15 cellular contexts compared by ENCODE assay signal in genomic region chr5:152052470-152052869, GRCh38.
A peak's percentile ranks its signal among the peaks of the same experiment; 100 is the strongest.
DNase-seq lines count a peak whose midpoint lies in the region; ATAC-seq and TF ChIP-seq lines count a peak whose summit lies in the region.
"Had no signal": no experiment of that assay in that cellular context is flagged by ENCODE, and none has a peak within 500 bp of the region (broad histone marks: within the 10 kb centered on the region; RNA-seq: fewer than 3 reads in every experiment).

No MANE protein-coding gene starts in this region.

- H4K20me1 ChIP-seq in neural progenitor cell (ENCODE audit: low read depth) = no peaks in the 10 kb centered on the region
- H4K20me1 ChIP-seq: BLaER1 treated with 17β-estradiol and CSF1 and Interleukin-3, amounts not matched to agents 10 nM and 100 nM had no signal

- no peaks in the 10 kb centered on the region for H3K79me2 ChIP-seq in neural progenitor cell (ENCODE audit: low read depth)

- H3K4me2 ChIP-seq in neural progenitor cell = peak overlapping the region; percentile 50
- H3K4me2 ChIP-seq: BLaER1 treated with 17β-estradiol and CSF1 and Interleukin-3, amounts not matched to agents 10 nM and 100 nM had no signal

- ATAC-seq in WTC11 = peak; percentile 27
- ATAC-seq in GM18907 (IDR thresholded peaks at IDR 0.05; ENCODE audit: unreplicated experiment) = no peak

- no peak overlapping the region for H3K4me3 ChIP-seq in HUES48 (ENCODE audit: low read depth, low read length)
- peak overlapping the region; percentile 21; the same call in 1 of the 2 replicates for H3K4me3 ChIP-seq in iPS-20b (ENCODE audit: low read length)
- H3K4me3 ChIP-seq in neural progenitor cell = no peak overlapping the region
- H3K4me3 ChIP-seq: BLaER1 treated with 17β-estradiol and CSF1 and Interleukin-3, amounts not matched to agents 10 nM and 100 nM; HAP-1 had no signal

- no peak for TF ChIP-seq CTCF in WTC11 (IDR thresholded peaks at IDR 0.05)
- TF ChIP-seq CTCF in neural progenitor cell (IDR thresholded peaks at IDR 0.05) = no peak
- no peak for TF ChIP-seq CTCF in endothelial cell (IDR thresholded peaks at IDR 0.05; ENCODE audit: unreplicated experiment)

- H3K36me3 Mint-ChIP-seq in WTC11 (peaks cover 14% of the 10 kb centered on the region; the same call in 1 of the 2 replicates), neural progenitor cell (peaks cover 4% of the 10 kb centered on the region), endothelial cell (ENCODE audit: low read depth, unreplicated experiment) (no peaks in the 10 kb centered on the region)

- H3K9me3 ChIP-seq in HUES48 (ENCODE audit: control insufficient read depth, insufficient read depth, low read length) (peaks cover 3% of the 10 kb centered on the region; the same call in 1 of the 2 replicates), iPS-20b (ENCODE audit: insufficient read depth, low read depth, low read length) (peaks cover 5% of the 10 kb centered on the region; the same call in 1 of the 2 replicates), neural progenitor cell (ENCODE audit: low read depth) (no peaks in the 10 kb centered on the region)
- H3K9me3 ChIP-seq: HAP-1 had no signal

- H3K27me3 Mint-ChIP-seq in WTC11 (ENCODE audit: low read depth) (peaks cover 62% of the 10 kb centered on the region), neural progenitor cell (ENCODE audit: insufficient read depth, low read depth) (peaks cover 2% of the 10 kb centered on the region), endothelial cell (ENCODE audit: unreplicated experiment) (no peaks in the 10 kb centered on the region)

- H3K36me3 ChIP-seq in HUES48 (ENCODE audit: control insufficient read depth, insufficient read depth, low read length) = no peaks in the 10 kb centered on the region
- H3K36me3 ChIP-seq in iPS-20b (ENCODE audit: insufficient read depth, low read depth, low read length) = no peaks in the 10 kb centered on the region
- H3K36me3 ChIP-seq in neural progenitor cell = no peaks in the 10 kb centered on the region
- H3K36me3 ChIP-seq: BLaER1 treated with 17β-estradiol and CSF1 and Interleukin-3, amounts not matched to agents 10 nM and 100 nM; HAP-1 had no signal

- in situ Hi-C loops in ACHN (cut with HindIII; ENCODE audit: low pct_ligation_motif_present, low pct_unique_long_range_greater_than_20kb, low sequenced_read_pairs) = no loop called here

- no peak overlapping the region; the same call in 1 of the 2 replicates for H3K27ac Mint-ChIP-seq in WTC11
- peak overlapping the region; percentile 65 for H3K27ac Mint-ChIP-seq in neural progenitor cell
- H3K27ac Mint-ChIP-seq in endothelial cell (ENCODE audit: unreplicated experiment) = no peak overlapping the region
- H3K27ac Mint-ChIP-seq: CD4-positive, CD25-positive, alpha-beta regulatory T cell had no signal

- peaks cover 2% of the 10 kb centered on the region; the same call in 1 of the 2 replicates for H3K27me3 ChIP-seq in HUES48 (ENCODE audit: control insufficient read depth, insufficient read depth, low read length)
- H3K27me3 ChIP-seq in iPS-20b (ENCODE audit: insufficient read depth, low read length) = no peaks in the 10 kb centered on the region
- H3K27me3 ChIP-seq in neural progenitor cell = peaks cover 52% of the 10 kb centered on the region
- H3K27me3 ChIP-seq: BLaER1 treated with 17β-estradiol and CSF1 and Interleukin-3, amounts not matched to agents 10 nM and 100 nM had no signal

- H3K9me3 Mint-ChIP-seq in WTC11 (peaks cover 18% of the 10 kb centered on the region), neural progenitor cell (peaks cover 28% of the 10 kb centered on the region), endothelial cell (ENCODE audit: unreplicated experiment) (no peaks in the 10 kb centered on the region)

- DNase-seq in WTC11 (ENCODE audit: low spot score) (no peak), neural progenitor cell (ENCODE audit: low spot score) (no peak), ACHN (no peak), endothelial cell (ENCODE audit: low spot score) (no peak)
- DNase-seq in stimulated activated CD4-positive, alpha-beta T cell treated with anti-CD3 and anti-CD28 coated beads, Interleukin-4, amount 100 ng/mL, for 24 hours = no peak
- DNase-seq: 8988T; CD4-positive, CD25-positive, alpha-beta regulatory T cell; DMS53; GF-D8; IMR-90 had no signal

- no peak overlapping the region for H2AFZ ChIP-seq in neural progenitor cell (replicated peaks)

- H3K4me1 Mint-ChIP-seq in WTC11 (peaks cover 27% of the 10 kb centered on the region), neural progenitor cell (peaks cover 16% of the 10 kb centered on the region), endothelial cell (ENCODE audit: unreplicated experiment) (no peaks in the 10 kb centered on the region)
- H3K4me1 Mint-ChIP-seq: CD4-positive, CD25-positive, alpha-beta regulatory T cell had no signal

- CTCF ChIA-PET in WTC11 (lab: Charles Lee) = interaction anchor here (0.9 to 1.5 kb wide), 3 partner anchors 9 to 227 kb away, joined by 3 to 7 read pairs (median 4); no protein-coding TSS in a partner anchor

- H3K27ac ChIP-seq in HUES48 (ENCODE audit: low read depth, low read length) (peak overlapping the region; percentile 77), iPS-20b (ENCODE audit: low read length) (no peak overlapping the region), neural progenitor cell (no peak overlapping the region)
- H3K27ac ChIP-seq: BLaER1 treated with 17β-estradiol and CSF1 and Interleukin-3, amounts not matched to agents 10 nM and 100 nM had no signal

- H3F3A ChIP-seq in neural progenitor cell (ENCODE audit: low read depth) = peaks cover 11% of the 10 kb centered on the region

- H3K9ac ChIP-seq in HUES48 (ENCODE audit: low read depth, low read length) = no peak overlapping the region
- no peak overlapping the region for H3K9ac ChIP-seq in iPS-20b (ENCODE audit: low read depth, low read length)
- H3K9ac ChIP-seq in neural progenitor cell = no peak overlapping the region
- H3K9ac ChIP-seq: BLaER1 treated with 17β-estradiol and CSF1 and Interleukin-3, amounts not matched to agents 10 nM and 100 nM had no signal

- H3K4me3 Mint-ChIP-seq in WTC11 (peak overlapping the region; percentile 48; the same call in 1 of the 2 replicates), neural progenitor cell (no peak overlapping the region), endothelial cell (ENCODE audit: unreplicated experiment) (no peak overlapping the region)
- H3K4me3 Mint-ChIP-seq: CD4-positive, CD25-positive, alpha-beta regulatory T cell had no signal

- POLR2A ChIA-PET in WTC11 (lab: Charles Lee) = no interaction called here

- H3K4me1 ChIP-seq in HUES48 (ENCODE audit: control insufficient read depth, insufficient read depth, low read length) (peaks cover 13% of the 10 kb centered on the region), iPS-20b (ENCODE audit: insufficient read depth, low read length) (peaks cover 13% of the 10 kb centered on the region), neural progenitor cell (peaks cover 22% of the 10 kb centered on the region)
- H3K4me1 ChIP-seq: BLaER1 treated with 17β-estradiol and CSF1 and Interleukin-3, amounts not matched to agents 10 nM and 100 nM; HAP-1 had no signal

TF ChIP-seq in WTC11, 78 proteins besides CTCF, POLR2A, EP300 and RAD21:
- no peak for TF ChIP-seq ZNF425 (CRISPR knock-in tag; conservative IDR thresholded peaks at IDR 0.05)
- TF ChIP-seq USF1 (CRISPR knock-in tag; IDR thresholded peaks at IDR 0.05) = no peak
- TF ChIP-seq E2F1 (CRISPR knock-in tag; IDR thresholded peaks at IDR 0.05) = no peak
- no peak for TF ChIP-seq SMAD3 (CRISPR knock-in tag; IDR thresholded peaks at IDR 0.05; ENCODE audit: borderline replicate concordance)
TF ChIP-seq in WTC11: peak in this region for 0.
